In the genomic region with DNA sequence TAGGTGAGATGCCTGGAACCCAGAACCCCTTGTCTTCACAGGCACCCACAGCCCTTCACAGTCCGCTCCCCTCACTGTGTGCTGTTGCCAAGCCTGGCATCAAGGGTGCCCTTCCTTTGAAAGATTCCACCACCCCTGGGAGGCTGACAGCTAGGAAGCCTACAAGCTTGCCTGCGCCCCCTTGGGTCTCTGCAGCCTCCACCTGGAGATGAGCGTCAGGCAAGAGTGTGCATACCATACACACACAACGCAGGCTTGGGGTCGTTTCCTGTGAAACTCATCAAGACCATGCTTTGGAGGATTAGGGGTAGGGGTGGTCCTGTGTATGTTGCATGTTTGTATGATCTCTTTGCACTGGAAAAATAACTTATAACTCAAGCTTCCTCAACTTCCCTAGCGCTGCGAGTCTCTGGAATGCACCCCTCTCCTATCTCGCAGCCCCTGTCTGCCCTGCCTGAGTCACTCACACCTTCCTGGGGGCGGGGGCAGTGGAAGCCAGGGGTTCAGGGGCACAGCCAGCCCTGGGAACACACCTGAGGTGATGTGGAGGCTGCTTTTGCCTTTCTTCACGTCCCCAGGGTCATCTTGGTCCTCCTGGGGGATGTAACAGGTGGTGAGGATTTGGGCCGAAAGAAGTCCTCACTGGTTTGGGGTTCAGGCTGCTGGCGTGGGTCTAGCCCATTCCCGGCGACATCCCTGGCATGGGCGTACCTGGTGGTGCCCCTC, we compare ENCODE assay signal across 28 cellular contexts.
"Had no signal": no experiment of that assay in that cellular context is flagged by ENCODE, and none has a peak within 500 bp of the region (broad histone marks: within the 10 kb centered on the region; RNA-seq: fewer than 3 reads in every experiment).

No MANE protein-coding gene starts in this region.

- H3K27ac Mint-ChIP-seq: activated CD4-positive, alpha-beta memory T cell treated with anti-CD3 and anti-CD28 coated beads for 36 hours; activated naive CD4-positive, alpha-beta T cell treated with anti-CD3 and anti-CD28 coated beads for 36 hours; activated T-helper 1 cell treated with anti-CD3 and anti-CD28 coated beads, Interleukin-12 subunit alpha, Interleukin-12 subunit beta, Interleukin-2, Interleukin-4 antibody, amounts not matched to agents 30 ng/mL and 10 ng/mL and 1 ng/mL, durations not matched to agents 14 hours and 24 hours and 36 hours had no signal

- H3K36me3 ChIP-seq: cardiac muscle cell had no signal

- DNase-seq: activated CD4-positive, alpha-beta memory T cell treated with anti-CD3 and anti-CD28 coated beads for 36 hours; activated CD4-positive, alpha-beta T cell treated with anti-CD3 and anti-CD28 coated beads, Interleukin-2, amount 50 U/mL, for 1 hour; activated CD8-positive, alpha-beta memory T cell treated with anti-CD3 and anti-CD28 coated beads, Interleukin-2, amount 50 U/mL, for 4 hours; activated gamma-delta T cell treated with Interleukin-2 at 50 U/mL for 16 hours; activated naive CD4-positive, alpha-beta T cell treated with anti-CD3 and anti-CD28 coated beads for 36 hours; activated T-cell treated with anti-CD3 and anti-CD28 coated beads for 4 hours; activated T-cell treated with anti-CD3 and anti-CD28 coated beads, Interleukin-2, amount 50 U/mL, for 4 hours; amniotic stem cell; MM.1S; MV-4-11; NCI-H1092; NCI-H1436 treated with DMSO at 0.1 percent for 48 hours; NCI-H1694 treated with DMSO at 0.1 percent for 48 hours; NCI-H2029; NCI-H345; NCI-H510A; NCI-H526; NCI-H748 treated with DMSO at 0.1 percent for 48 hours; Right ventricle myocardium superior; SW 1271; T-helper 1 cell; T-helper 2 cell; T-helper 9 cell; WERI-Rb-1 had no signal

- H3K27me3 ChIP-seq: cardiac muscle cell had no signal

- ATAC-seq: activated naive CD4-positive, alpha-beta T cell treated with anti-CD3 and anti-CD28 coated beads, Interleukin-2, amount 50 U/mL, for 72 hours; activated T-cell treated with anti-CD3 and anti-CD28 coated beads, Interleukin-2, amount 50 U/mL, for 4 hours had no signal

- H3K27me3 Mint-ChIP-seq: activated CD4-positive, alpha-beta memory T cell treated with anti-CD3 and anti-CD28 coated beads for 36 hours had no signal

- H3K4me3 ChIP-seq: cardiac muscle cell had no signal

- H3K4me3 Mint-ChIP-seq: activated CD4-positive, alpha-beta memory T cell treated with anti-CD3 and anti-CD28 coated beads for 36 hours; activated naive CD4-positive, alpha-beta T cell treated with anti-CD3 and anti-CD28 coated beads for 36 hours; activated T-cell treated with anti-CD3 and anti-CD28 coated beads, Interleukin-2, amount 50 U/mL, for 4 hours; activated T-helper 1 cell treated with anti-CD3 and anti-CD28 coated beads, Interleukin-12 subunit alpha, Interleukin-12 subunit beta, Interleukin-2, Interleukin-4 antibody, amounts not matched to agents 30 ng/mL and 10 ng/mL and 1 ng/mL, durations not matched to agents 14 hours and 24 hours and 36 hours had no signal

- H3K4me2 ChIP-seq: KMS-11 had no signal

- H3K27ac ChIP-seq: cardiac muscle cell, KMS-11, WERI-Rb-1 had no signal

- H3K9me3 Mint-ChIP-seq: activated CD4-positive, alpha-beta memory T cell treated with anti-CD3 and anti-CD28 coated beads for 36 hours; activated naive CD4-positive, alpha-beta T cell treated with anti-CD3 and anti-CD28 coated beads for 36 hours; activated naive CD4-positive, alpha-beta T cell treated with anti-CD3 and anti-CD28 coated beads, Interleukin-2, amount 50 U/mL, for 72 hours; activated T-cell treated with anti-CD3 and anti-CD28 coated beads, Interleukin-2, amount 50 U/mL, for 4 hours; activated T-helper 1 cell treated with anti-CD3 and anti-CD28 coated beads, Interleukin-12 subunit alpha, Interleukin-12 subunit beta, Interleukin-2, Interleukin-4 antibody, amounts not matched to agents 30 ng/mL and 10 ng/mL and 1 ng/mL, durations not matched to agents 14 hours and 24 hours and 36 hours had no signal
